ENCODE assay signal across 9 cellular contexts in the genomic region with DNA sequence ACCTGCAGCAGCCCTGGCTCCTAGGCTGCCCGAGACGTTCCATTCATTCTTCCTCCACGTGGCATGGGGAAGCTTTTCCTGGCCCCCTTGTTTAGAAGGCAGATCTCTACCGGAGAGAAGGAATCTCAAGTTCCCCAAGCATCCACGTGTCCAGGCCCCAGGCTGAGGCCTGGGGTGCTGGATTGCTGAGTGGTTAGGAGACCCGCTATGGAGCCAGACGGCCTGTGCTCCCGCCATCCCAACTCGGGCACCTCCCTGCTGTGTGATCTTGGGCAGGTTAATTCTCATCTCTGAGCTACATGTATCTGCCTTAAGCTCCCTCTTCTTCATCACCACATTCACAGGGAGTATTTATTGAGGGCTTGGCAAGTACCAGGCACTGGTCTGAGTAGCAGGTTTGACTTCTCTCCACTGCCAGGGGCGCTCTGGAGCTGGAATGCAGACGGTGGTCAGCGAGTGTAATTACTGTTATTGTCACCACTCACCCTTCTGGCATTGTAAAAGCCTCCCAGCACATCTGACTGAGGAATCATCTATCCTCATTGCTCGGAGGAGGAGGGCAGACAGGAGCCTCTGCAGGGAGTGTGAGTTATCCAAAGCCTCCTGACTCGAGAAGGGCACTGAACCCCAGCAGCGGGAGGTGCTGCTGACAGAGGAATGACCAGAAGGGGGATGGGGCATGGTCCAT. TPM values are rescaled to one million over a fixed set of nuclear protein-coding genes. Genes with fewer than 3 reads are reported as not detected.
DNase-seq lines count a peak whose midpoint lies in the region; ATAC-seq and TF ChIP-seq lines count a peak whose summit lies in the region.
"Had no signal": no experiment of that assay in that cellular context is flagged by ENCODE, and none has a peak within 500 bp of the region (broad histone marks: within the 10 kb centered on the region; RNA-seq: fewer than 3 reads in every experiment).

No MANE protein-coding gene starts in this region.

- H3K9me3 ChIP-seq in AG04450 (ENCODE audit: control insufficient read depth, insufficient read depth, low read length): no peaks in the 10 kb centered on the region
- H3K9me3 ChIP-seq in lower lobe of right lung: no peaks in the 10 kb centered on the region

- no peak for ATAC-seq in lower lobe of right lung

- CTCF ChIA-PET in AG04450 (lab: Charles Lee): interaction anchor here (0.6 to 2.4 kb wide), 8 partner anchors 9 to 46 kb away, joined by 3 to 15 read pairs (median 3); no protein-coding TSS in a partner anchor

- no peaks in the 10 kb centered on the region for H3K36me3 ChIP-seq in lower lobe of right lung

- H3K4me3 ChIP-seq in AG04450 (ENCODE audit: low read depth, low read length): no peak overlapping the region
- no peak overlapping the region for H3K4me3 ChIP-seq in choroid plexus epithelial cell (ENCODE audit: low read depth, low read length)
- H3K4me3 ChIP-seq in lower lobe of right lung: no peak overlapping the region

- H3K27me3 ChIP-seq in AG04450 (ENCODE audit: control insufficient read depth, insufficient read depth, low read length) (no peaks in the 10 kb centered on the region), lower lobe of right lung (ENCODE audit: low read depth) (no peaks in the 10 kb centered on the region)

- DNase-seq in AG04450 (ENCODE audit: low read depth, low spot score) (no peak), NAMALWA (ENCODE audit: low spot score) (peak; percentile 33), choroid plexus epithelial cell (ENCODE audit: low read depth) (peak; percentile 91), lower lobe of right lung (no peak), superior temporal gyrus (ENCODE audit: extremely low spot score) (no peak), NCI-H1105 (lab: John Stamatoyannopoulos, UW) (no peak)
- no peak for DNase-seq in activated CD8-positive, alpha-beta memory T cell treated with anti-CD3 and anti-CD28 coated beads, Interleukin-2, amount 50 U/mL, for 4 hours
- no peak for DNase-seq in stimulated activated CD4-positive, alpha-beta T cell treated with anti-CD3 and anti-CD28 coated beads, Interleukin-2, amount 100 ng/mL, for 24 hours

- H3K27ac ChIP-seq in AG04450 (ENCODE audit: low read depth, low read length): peak overlapping the region; percentile 84
- peak overlapping the region; percentile 65 for H3K27ac ChIP-seq in lower lobe of right lung
- H3K27ac ChIP-seq: HL-60 had no signal

- POLR2A ChIA-PET in AG04450 (lab: Yijun Ruan, JAX): no interaction called here

- H3K4me1 ChIP-seq in lower lobe of right lung: peaks cover 40% of the 10 kb centered on the region

- TF ChIP-seq CTCF in AG04450 (IDR thresholded peaks at IDR 0.05; ENCODE audit: low read depth, low read length): peak; percentile 52
- peak; percentile 59 for TF ChIP-seq CTCF in choroid plexus epithelial cell (conservative IDR thresholded peaks at IDR 0.05; ENCODE audit: low read depth, low read length)
- TF ChIP-seq CTCF in lower lobe of right lung (IDR thresholded peaks at IDR 0.05): no peak

- intact Hi-C loops in lower lobe of right lung (cut with DNase I): no loop called here

RNA-seq across cellular contexts. Expression of a gene that starts 1.1 kb away (rescaled TPM):
- polyA plus RNA-seq in AG04450 (2011; rRNA removed): 1.6 and 2.1 TPM in 2 replicates
- 2.6 and 3.3 TPM in 2 replicates for polyA minus RNA-seq in AG04450 (2011; rRNA and poly(A)+ RNA removed)
- total RNA-seq in lower lobe of right lung: 37.9 TPM

RNA-seq across cellular contexts. Expression of a gene that starts 40.8 kb away (rescaled TPM):
- not detected in 2 replicates for polyA plus RNA-seq in AG04450 (2011; rRNA removed)
- polyA minus RNA-seq in AG04450 (2011; rRNA and poly(A)+ RNA removed): not detected in 2 replicates
- 7.7 TPM for total RNA-seq in lower lobe of right lung

Comparison
In these comparisons a context has a peak if more than half of its experiments do, and no peak if none do; other contexts are left out.
1. DNase-seq: peak in NAMALWA (single experiment) and choroid plexus epithelial cell (single experiment); none in AG04450 (single experiment), lower lobe of right lung (single experiment), superior temporal gyrus (single experiment), activated CD8-positive, alpha-beta memory T cell treated with anti-CD3 and anti-CD28 coated beads, Interleukin-2, amount 50 U/mL, for 4 hours (single experiment), NCI-H1105 (single experiment) and stimulated activated CD4-positive, alpha-beta T cell treated with anti-CD3 and anti-CD28 coated beads, Interleukin-2, amount 100 ng/mL, for 24 hours (0 of 2).